In the genomic region with DNA sequence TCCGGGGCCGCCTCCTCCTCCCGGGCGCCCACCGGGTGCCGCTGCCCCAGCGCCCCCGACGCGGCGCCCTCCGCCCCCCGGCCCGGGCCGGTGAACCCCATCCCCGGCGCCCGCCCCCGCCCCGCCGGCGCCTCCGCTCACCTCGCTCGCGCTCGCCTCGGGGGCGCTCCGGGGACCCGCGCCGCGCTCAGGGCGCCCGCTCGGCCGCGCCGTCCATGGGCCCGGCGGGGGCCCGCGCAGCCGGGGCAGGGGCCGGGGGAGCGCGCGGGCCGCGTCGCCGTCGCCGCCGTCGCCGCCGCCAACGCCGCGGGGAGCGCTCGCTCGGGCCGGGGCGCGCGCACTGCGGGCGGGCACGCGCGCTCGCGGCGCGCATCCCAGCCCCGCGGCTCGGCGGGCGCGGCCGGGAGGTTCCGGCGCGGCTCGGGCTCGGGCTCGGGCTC, we compare ENCODE assay signal across 1 cellular context.
TF ChIP-seq lines count a peak whose summit lies in the region.

No MANE protein-coding gene starts in this region.

TF ChIP-seq in IMR-90, 13 proteins besides CTCF, POLR2A, EP300 and RAD21:
- TF ChIP-seq SMC3 (IDR thresholded peaks at IDR 0.05; ENCODE audit: low read depth, low read length) (no peak), USF2 (IDR thresholded peaks at IDR 0.05; ENCODE audit: low read depth, low read length) (no peak), CHD1 (IDR thresholded peaks at IDR 0.05; ENCODE audit: low read depth, low read length) (no peak), MXI1 (IDR thresholded peaks at IDR 0.05; ENCODE audit: borderline replicate concordance, low read depth, low read length) (no peak), BHLHE40 (IDR thresholded peaks at IDR 0.05; ENCODE audit: low read depth, low read length) (no peak), CEBPB (IDR thresholded peaks at IDR 0.05; ENCODE audit: low read depth, low read length) (no peak), NFE2L2 (IDR thresholded peaks at IDR 0.05; ENCODE audit: low read depth, low read length) (no peak), RCOR1 (IDR thresholded peaks at IDR 0.05; ENCODE audit: insufficient replicate concordance, low read length) (no peak), MAZ (IDR thresholded peaks at IDR 0.05; ENCODE audit: borderline replicate concordance, low read depth, low read length) (no peak), ELK1 (IDR thresholded peaks at IDR 0.05; ENCODE audit: borderline replicate concordance, low read depth, low read length) (no peak), FOS (IDR thresholded peaks at IDR 0.05; ENCODE audit: low read depth, low read length) (no peak), RFX5 (IDR thresholded peaks at IDR 0.05; ENCODE audit: low read depth, low read length) (no peak), MAFK (IDR thresholded peaks at IDR 0.05; ENCODE audit: low read depth, low read length) (no peak)
